In genomic region chr1:50246869-50247268, GRCh38 we compare ENCODE assay signal across 30 cellular contexts.
"Had no signal": no experiment of that assay in that cellular context is flagged by ENCODE, and none has a peak within 500 bp of the region (broad histone marks: within the 10 kb centered on the region; RNA-seq: fewer than 3 reads in every experiment).

No MANE protein-coding gene starts in this region.

- ATAC-seq: activated CD8-positive, alpha-beta T cell treated with anti-CD3 and anti-CD28 coated beads for 36 hours; activated T-cell treated with anti-CD3 and anti-CD28 coated beads, Interleukin-2, amount 50 U/mL, for 72 hours; activated T-helper 17 cell treated with anti-CD3 and anti-CD28 coated beads, Interleukin-2, amount 50 U/mL, for 72 hours had no signal

- H3K4me3 ChIP-seq: ascending aorta, MG63, PC-9, SJCRH30, SK-N-MC had no signal

- FAIRE-seq: colon had no signal

- H2AFZ ChIP-seq: PC-9 had no signal

- H3K27me3 ChIP-seq: ascending aorta, MG63 had no signal

- H3K4me2 ChIP-seq: PC-9 had no signal

- DNase-seq: activated CD4-positive, alpha-beta T cell treated with anti-CD3 and anti-CD28 coated beads for 1 hour; activated CD4-positive, alpha-beta T cell treated with anti-CD3 and anti-CD28 coated beads for 48 hours; activated CD4-positive, alpha-beta T cell treated with anti-CD3 and anti-CD28 coated beads, Interleukin-2, amount 50 U/mL, for 4 hours; activated CD4-positive, CD25-positive, alpha-beta regulatory T cell; activated CD8-positive, alpha-beta T cell treated with anti-CD3 and anti-CD28 coated beads for 36 hours; activated effector memory CD4-positive, alpha-beta T cell treated with anti-CD3 and anti-CD28 coated beads, Interleukin-2, amount 50 U/mL, for 16 hours; activated naive CD4-positive, alpha-beta T cell; activated naive CD4-positive, alpha-beta T cell treated with anti-CD3 and anti-CD28 coated beads, Interleukin-2, amount 50 U/mL, for 16 hours; activated naive CD8-positive, alpha-beta T cell treated with anti-CD3 and anti-CD28 coated beads for 36 hours; activated T-cell treated with anti-CD3 and anti-CD28 coated beads, Interleukin-2, amount 50 U/mL, for 1 hour; activated T-cell treated with anti-CD3 and anti-CD28 coated beads, Interleukin-2, amount 50 U/mL, for 72 hours; amygdala; central memory CD4-positive, alpha-beta T cell; Kasumi-1; MG63; NCI-H146; NCI-H187; NCI-H2029 treated with DMSO at 0.1 percent for 48 hours; NCI-H2107; NCI-H345; NK-92 treated with Interleukin-12 subunit alpha and Interleukin-12 subunit beta, amount 100 ng/mL, for 24 hours; PC-9; SHP77; SJCRH30; T1000; WERI-Rb-1 had no signal

- H3K4me1 ChIP-seq: ascending aorta, SJCRH30 had no signal

- H3K9me3 ChIP-seq: ascending aorta, MG63, SJCRH30 had no signal

- H3K27ac ChIP-seq: ascending aorta, PC-9, SJCRH30, SK-N-MC, WERI-Rb-1 had no signal

- H3K36me3 ChIP-seq: ascending aorta, MG63, SJCRH30, WERI-Rb-1 had no signal
